37 cellular contexts compared by ENCODE assay signal in genomic region chrX:70241501-70241900, GRCh38. TPM values are rescaled to one million over a fixed set of nuclear protein-coding genes. Genes with fewer than 3 reads are reported as not detected.
"Had no signal": no experiment of that assay in that cellular context is flagged by ENCODE, and none has a peak within 500 bp of the region (broad histone marks: within the 10 kb centered on the region; RNA-seq: fewer than 3 reads in every experiment).

No MANE protein-coding gene starts in this region.

- H3K36me3 Mint-ChIP-seq: activated CD4-positive, alpha-beta memory T cell treated with anti-CD3 and anti-CD28 coated beads for 36 hours; activated naive CD4-positive, alpha-beta T cell treated with anti-CD3 and anti-CD28 coated beads, Interleukin-2, amount 50 U/mL, for 24 hours; activated naive CD8-positive, alpha-beta T cell treated with anti-CD3 and anti-CD28 coated beads, Interleukin-2, amount 10 ng/mL, durations not matched to agents 7 days and 5 days had no signal

- H3K4me3 Mint-ChIP-seq: activated B cell treated with CpG ODN at 0.5 μM for 24 hours; activated CD4-positive, alpha-beta memory T cell treated with anti-CD3 and anti-CD28 coated beads for 36 hours; activated CD4-positive, alpha-beta T cell treated with anti-CD3 and anti-CD28 coated beads, Interleukin-2, amount 10 ng/mL, durations not matched to agents 24 days and 14 days; activated CD8-positive, alpha-beta T cell treated with anti-CD3 and anti-CD28 coated beads for 36 hours; activated naive CD4-positive, alpha-beta T cell treated with anti-CD3 and anti-CD28 coated beads for 36 hours; activated naive CD4-positive, alpha-beta T cell treated with anti-CD3 and anti-CD28 coated beads, Interleukin-2, amount 50 U/mL, for 24 hours; activated naive CD8-positive, alpha-beta T cell treated with anti-CD3 and anti-CD28 coated beads, Interleukin-2, amount 10 ng/mL, durations not matched to agents 7 days and 5 days; activated T-cell treated with anti-CD3 and anti-CD28 coated beads, Interleukin-2, amount 50 U/mL, for 4 hours; activated T-cell treated with anti-CD3 and anti-CD28 coated beads, Interleukin-2, amount 50 U/mL, for 72 hours; activated T-helper 1 cell treated with anti-CD3 and anti-CD28 coated beads, Interleukin-12 subunit alpha, Interleukin-12 subunit beta, Interleukin-2, Interleukin-4 antibody, amounts not matched to agents 30 ng/mL and 10 ng/mL and 1 ng/mL, durations not matched to agents 14 hours and 24 hours and 36 hours; activated T-helper 17 cell treated with anti-CD3 and anti-CD28 coated beads, Interleukin-2, amount 50 U/mL, for 72 hours; T-helper 1 cell treated with Interleukin-12 subunit alpha and Interleukin-12 subunit beta and Interleukin-4 antibody, amounts not matched to agents 30 μg/mL and 1 μg/mL, for 36 hours; T-helper 2 cell treated with Interferon-gamma antibody and Interleukin-4, amounts not matched to agents 5 μg/mL and 100 μg/mL, for 36 hours had no signal

- H3K27me3 Mint-ChIP-seq: activated CD4-positive, alpha-beta memory T cell treated with anti-CD3 and anti-CD28 coated beads for 36 hours; activated CD4-positive, alpha-beta T cell treated with anti-CD3 and anti-CD28 coated beads, Interleukin-2, amount 10 ng/mL, durations not matched to agents 24 days and 14 days; activated CD8-positive, alpha-beta T cell treated with anti-CD3 and anti-CD28 coated beads for 36 hours; activated naive CD4-positive, alpha-beta T cell treated with anti-CD3 and anti-CD28 coated beads, Interleukin-2, amount 50 U/mL, for 24 hours; activated naive CD8-positive, alpha-beta T cell treated with anti-CD3 and anti-CD28 coated beads, Interleukin-2, amount 10 ng/mL, durations not matched to agents 7 days and 5 days; activated T-helper 17 cell treated with anti-CD3 and anti-CD28 coated beads, Interleukin-2, amount 50 U/mL, for 72 hours had no signal

- H3K4me1 Mint-ChIP-seq: activated B cell treated with CpG ODN at 0.5 μM for 24 hours; activated CD4-positive, alpha-beta T cell treated with anti-CD3 and anti-CD28 coated beads, Interleukin-2, amount 10 ng/mL, durations not matched to agents 24 days and 14 days; activated naive CD4-positive, alpha-beta T cell treated with anti-CD3 and anti-CD28 coated beads, Interleukin-2, amount 50 U/mL, for 24 hours; activated naive CD8-positive, alpha-beta T cell treated with anti-CD3 and anti-CD28 coated beads, Interleukin-2, amount 10 ng/mL, durations not matched to agents 7 days and 5 days; activated T-helper 17 cell treated with anti-CD3 and anti-CD28 coated beads, Interleukin-2, amount 50 U/mL, for 72 hours had no signal

- DNase-seq: activated B cell treated with CpG ODN at 0.5 μM for 24 hours; activated CD4-positive, alpha-beta memory T cell treated with anti-CD3 and anti-CD28 coated beads for 36 hours; activated CD4-positive, alpha-beta T cell treated with anti-CD3 and anti-CD28 coated beads for 4 hours; activated CD4-positive, alpha-beta T cell treated with anti-CD3 and anti-CD28 coated beads, Interleukin-2, amount 10 ng/mL, durations not matched to agents 24 days and 14 days; activated CD4-positive, alpha-beta T cell treated with anti-CD3 and anti-CD28 coated beads, Interleukin-2, amount 50 U/mL, for 1 hour; activated CD4-positive, alpha-beta T cell treated with anti-CD3 and anti-CD28 coated beads, Interleukin-2, amount 50 U/mL, for 4 hours; activated CD4-positive, CD25-positive, alpha-beta regulatory T cell treated with anti-CD3 and anti-CD28 coated beads, Interleukin-2, amount 50 U/mL, for 72 hours; activated CD8-positive, alpha-beta memory T cell treated with anti-CD3 and anti-CD28 coated beads, Interleukin-2, amount 50 U/mL, for 4 hours; activated CD8-positive, alpha-beta T cell treated with anti-CD3 and anti-CD28 coated beads for 36 hours; activated effector memory CD4-positive, alpha-beta T cell treated with anti-CD3 and anti-CD28 coated beads, Interleukin-2, amount 50 U/mL, for 16 hours; activated gamma-delta T cell treated with Interleukin-2 at 50 U/mL for 16 hours; activated naive CD4-positive, alpha-beta T cell treated with anti-CD3 and anti-CD28 coated beads for 36 hours; activated naive CD8-positive, alpha-beta T cell treated with anti-CD3 and anti-CD28 coated beads, Interleukin-2, amount 10 ng/mL, durations not matched to agents 7 days and 5 days; activated T-cell treated with anti-CD3 and anti-CD28 coated beads for 4 hours; activated T-cell treated with anti-CD3 and anti-CD28 coated beads, Interleukin-2, amount 50 U/mL, for 1 hour; activated T-cell treated with anti-CD3 and anti-CD28 coated beads, Interleukin-2, amount 50 U/mL, for 4 hours; activated T-cell treated with anti-CD3 and anti-CD28 coated beads, Interleukin-2, amount 50 U/mL, for 72 hours; adrenal gland; amniotic stem cell; aorta; body of pancreas; brain microvascular endothelial cell; central memory CD4-positive, alpha-beta T cell; SW 1271; T-helper 1 cell; T-helper 2 cell; T-helper 9 cell had no signal

- ATAC-seq: activated CD8-positive, alpha-beta T cell treated with anti-CD3 and anti-CD28 coated beads for 36 hours; activated T-cell treated with anti-CD3 and anti-CD28 coated beads, Interleukin-2, amount 50 U/mL, for 4 hours; activated T-cell treated with anti-CD3 and anti-CD28 coated beads, Interleukin-2, amount 50 U/mL, for 72 hours; activated T-helper 17 cell treated with anti-CD3 and anti-CD28 coated beads, Interleukin-2, amount 50 U/mL, for 72 hours; body of pancreas had no signal

- H3K27ac Mint-ChIP-seq: activated B cell treated with CpG ODN at 0.5 μM for 24 hours; activated CD4-positive, alpha-beta memory T cell treated with anti-CD3 and anti-CD28 coated beads for 36 hours; activated CD4-positive, alpha-beta T cell treated with anti-CD3 and anti-CD28 coated beads, Interleukin-2, amount 10 ng/mL, durations not matched to agents 24 days and 14 days; activated CD8-positive, alpha-beta T cell treated with anti-CD3 and anti-CD28 coated beads for 36 hours; activated naive CD4-positive, alpha-beta T cell treated with anti-CD3 and anti-CD28 coated beads for 36 hours; activated naive CD4-positive, alpha-beta T cell treated with anti-CD3 and anti-CD28 coated beads, Interleukin-2, amount 50 U/mL, for 24 hours; activated naive CD8-positive, alpha-beta T cell treated with anti-CD3 and anti-CD28 coated beads, Interleukin-2, amount 10 ng/mL, durations not matched to agents 7 days and 5 days; activated T-cell treated with anti-CD3 and anti-CD28 coated beads, Interleukin-2, amount 50 U/mL, for 72 hours; activated T-helper 1 cell treated with anti-CD3 and anti-CD28 coated beads, Interleukin-12 subunit alpha, Interleukin-12 subunit beta, Interleukin-2, Interleukin-4 antibody, amounts not matched to agents 30 ng/mL and 10 ng/mL and 1 ng/mL, durations not matched to agents 14 hours and 24 hours and 36 hours; activated T-helper 17 cell treated with anti-CD3 and anti-CD28 coated beads, Interleukin-2, amount 50 U/mL, for 72 hours; T-helper 1 cell treated with Interleukin-12 subunit alpha and Interleukin-12 subunit beta and Interleukin-4 antibody, amounts not matched to agents 30 μg/mL and 1 μg/mL, for 36 hours; T-helper 2 cell treated with Interferon-gamma antibody and Interleukin-4, amounts not matched to agents 5 μg/mL and 100 μg/mL, for 36 hours had no signal

- H3K9me3 Mint-ChIP-seq: activated B cell treated with CpG ODN at 0.5 μM for 24 hours; activated CD4-positive, alpha-beta memory T cell treated with anti-CD3 and anti-CD28 coated beads for 36 hours; activated CD4-positive, alpha-beta T cell treated with anti-CD3 and anti-CD28 coated beads, Interleukin-2, amount 10 ng/mL, durations not matched to agents 24 days and 14 days; activated CD8-positive, alpha-beta T cell treated with anti-CD3 and anti-CD28 coated beads for 36 hours; activated naive CD4-positive, alpha-beta T cell treated with anti-CD3 and anti-CD28 coated beads for 36 hours; activated naive CD4-positive, alpha-beta T cell treated with anti-CD3 and anti-CD28 coated beads, Interleukin-2, amount 50 U/mL, for 24 hours; activated naive CD8-positive, alpha-beta T cell treated with anti-CD3 and anti-CD28 coated beads, Interleukin-2, amount 10 ng/mL, durations not matched to agents 7 days and 5 days; activated T-cell treated with anti-CD3 and anti-CD28 coated beads, Interleukin-2, amount 50 U/mL, for 4 hours; activated T-cell treated with anti-CD3 and anti-CD28 coated beads, Interleukin-2, amount 50 U/mL, for 72 hours; activated T-helper 1 cell treated with anti-CD3 and anti-CD28 coated beads, Interleukin-12 subunit alpha, Interleukin-12 subunit beta, Interleukin-2, Interleukin-4 antibody, amounts not matched to agents 30 ng/mL and 10 ng/mL and 1 ng/mL, durations not matched to agents 14 hours and 24 hours and 36 hours; activated T-helper 17 cell treated with anti-CD3 and anti-CD28 coated beads, Interleukin-2, amount 50 U/mL, for 72 hours; T-helper 1 cell treated with Interleukin-12 subunit alpha and Interleukin-12 subunit beta and Interleukin-4 antibody, amounts not matched to agents 30 μg/mL and 1 μg/mL, for 36 hours; T-helper 2 cell treated with Interferon-gamma antibody and Interleukin-4, amounts not matched to agents 5 μg/mL and 100 μg/mL, for 36 hours had no signal

RNA-seq across cellular contexts. Expression of gene AWAT1, which starts 7.0 kb away (rescaled TPM):
- total RNA-seq: activated B cell treated with CpG ODN at 0.5 μM for 24 hours; activated CD4-positive, alpha-beta memory T cell treated with anti-CD3 and anti-CD28 coated beads for 36 hours; activated CD4-positive, alpha-beta T cell treated with anti-CD3 and anti-CD28 coated beads, Interleukin-2, amount 10 ng/mL, durations not matched to agents 24 days and 14 days; activated CD8-positive, alpha-beta memory T cell treated with anti-CD3 and anti-CD28 coated beads for 36 hours; activated CD8-positive, alpha-beta T cell treated with anti-CD3 and anti-CD28 coated beads for 36 hours; activated naive CD4-positive, alpha-beta T cell treated with anti-CD3 and anti-CD28 coated beads for 36 hours; activated naive CD8-positive, alpha-beta T cell treated with anti-CD3 and anti-CD28 coated beads, Interleukin-2, amount 10 ng/mL, durations not matched to agents 7 days and 5 days; activated T-cell treated with anti-CD3 and anti-CD28 coated beads, Interleukin-2, amount 50 U/mL, for 4 hours; activated T-cell treated with anti-CD3 and anti-CD28 coated beads, Interleukin-2, amount 50 U/mL, for 72 hours; activated T-helper 1 cell treated with anti-CD3 and anti-CD28 coated beads, Interleukin-12 subunit alpha, Interleukin-12 subunit beta, Interleukin-2, Interleukin-4 antibody, amounts not matched to agents 30 ng/mL and 10 ng/mL and 1 ng/mL, durations not matched to agents 14 hours and 24 hours and 36 hours; activated T-helper 17 cell treated with anti-CD3 and anti-CD28 coated beads, Interleukin-2, amount 50 U/mL, for 72 hours; adrenal gland; aorta; astrocyte; body of pancreas; breast epithelium; cardiac septum; cerebellum had no signal

RNA-seq across cellular contexts. Expression of gene P2RY4, which starts 18.5 kb away (rescaled TPM):
- total RNA-seq: activated B cell treated with CpG ODN at 0.5 μM for 24 hours; activated T-helper 1 cell treated with anti-CD3 and anti-CD28 coated beads, Interleukin-12 subunit alpha, Interleukin-12 subunit beta, Interleukin-2, Interleukin-4 antibody, amounts not matched to agents 30 ng/mL and 10 ng/mL and 1 ng/mL, durations not matched to agents 14 hours and 24 hours and 36 hours had no signal

RNA-seq across cellular contexts. Expression of gene ARR3, which starts 26.6 kb away (rescaled TPM):
- total RNA-seq: activated B cell treated with CpG ODN at 0.5 μM for 24 hours; activated CD4-positive, alpha-beta memory T cell treated with anti-CD3 and anti-CD28 coated beads for 36 hours; activated CD4-positive, alpha-beta T cell treated with anti-CD3 and anti-CD28 coated beads, Interleukin-2, amount 10 ng/mL, durations not matched to agents 24 days and 14 days; activated CD8-positive, alpha-beta memory T cell treated with anti-CD3 and anti-CD28 coated beads for 36 hours; activated CD8-positive, alpha-beta T cell treated with anti-CD3 and anti-CD28 coated beads for 36 hours; activated naive CD4-positive, alpha-beta T cell treated with anti-CD3 and anti-CD28 coated beads for 36 hours; activated naive CD8-positive, alpha-beta T cell treated with anti-CD3 and anti-CD28 coated beads, Interleukin-2, amount 10 ng/mL, durations not matched to agents 7 days and 5 days; activated T-cell treated with anti-CD3 and anti-CD28 coated beads, Interleukin-2, amount 50 U/mL, for 4 hours; activated T-cell treated with anti-CD3 and anti-CD28 coated beads, Interleukin-2, amount 50 U/mL, for 72 hours; activated T-helper 1 cell treated with anti-CD3 and anti-CD28 coated beads, Interleukin-12 subunit alpha, Interleukin-12 subunit beta, Interleukin-2, Interleukin-4 antibody, amounts not matched to agents 30 ng/mL and 10 ng/mL and 1 ng/mL, durations not matched to agents 14 hours and 24 hours and 36 hours; activated T-helper 17 cell treated with anti-CD3 and anti-CD28 coated beads, Interleukin-2, amount 50 U/mL, for 72 hours; adrenal gland; aorta; astrocyte; body of pancreas; breast epithelium; cardiac septum; cerebellum had no signal

RNA-seq across cellular contexts. Expression of gene RAB41, which starts 40.5 kb away (rescaled TPM):
- total RNA-seq: activated B cell treated with CpG ODN at 0.5 μM for 24 hours; activated CD4-positive, alpha-beta memory T cell treated with anti-CD3 and anti-CD28 coated beads for 36 hours; activated CD4-positive, alpha-beta T cell treated with anti-CD3 and anti-CD28 coated beads, Interleukin-2, amount 10 ng/mL, durations not matched to agents 24 days and 14 days; activated CD8-positive, alpha-beta memory T cell treated with anti-CD3 and anti-CD28 coated beads for 36 hours; activated CD8-positive, alpha-beta T cell treated with anti-CD3 and anti-CD28 coated beads for 36 hours; activated naive CD4-positive, alpha-beta T cell treated with anti-CD3 and anti-CD28 coated beads for 36 hours; activated naive CD8-positive, alpha-beta T cell treated with anti-CD3 and anti-CD28 coated beads, Interleukin-2, amount 10 ng/mL, durations not matched to agents 7 days and 5 days; activated T-cell treated with anti-CD3 and anti-CD28 coated beads, Interleukin-2, amount 50 U/mL, for 4 hours; activated T-cell treated with anti-CD3 and anti-CD28 coated beads, Interleukin-2, amount 50 U/mL, for 72 hours; activated T-helper 1 cell treated with anti-CD3 and anti-CD28 coated beads, Interleukin-12 subunit alpha, Interleukin-12 subunit beta, Interleukin-2, Interleukin-4 antibody, amounts not matched to agents 30 ng/mL and 10 ng/mL and 1 ng/mL, durations not matched to agents 14 hours and 24 hours and 36 hours; activated T-helper 17 cell treated with anti-CD3 and anti-CD28 coated beads, Interleukin-2, amount 50 U/mL, for 72 hours; adrenal gland; aorta; astrocyte; body of pancreas; breast epithelium; cardiac septum; cerebellum had no signal
